In genomic region chr20:32110173-32110704, GRCh38 we compare ENCODE assay signal across 8 cellular contexts. TPM values are rescaled to one million over a fixed set of nuclear protein-coding genes. Genes with fewer than 3 reads are reported as not detected.
DNase-seq lines count a peak whose midpoint lies in the region; ATAC-seq and TF ChIP-seq lines count a peak whose summit lies in the region.

No MANE protein-coding gene starts in this region.

- CTCF ChIA-PET in SK-N-SH (lab: Yijun Ruan, JAX): interaction anchor here (1.1 to 5.0 kb wide), 2 partner anchors 18 to 264 kb away, joined by 4 to 20 read pairs; no protein-coding TSS in a partner anchor

- H3K4me3 ChIP-seq in SK-N-SH (ENCODE audit: low read depth in 2 of 2, low read length in 1 of 2) (peak overlapping the region; percentile 82 to 84), esophagus muscularis mucosa (peak overlapping the region; percentile 72 to 99 (median 88)), rectal smooth muscle tissue (ENCODE audit: low read length) (peak overlapping the region; percentile 74)

- TF ChIP-seq POLR2A in esophagus muscularis mucosa (IDR thresholded peaks at IDR 0.05; ENCODE audit: low read depth): no peak

- H3F3A ChIP-seq in SK-N-SH (replicated peaks; ENCODE audit: insufficient read depth): no peaks in the 10 kb centered on the region

- TF ChIP-seq EP300 in SK-N-SH (IDR thresholded peaks at IDR 0.05; ENCODE audit: borderline replicate concordance in 1 of 2, low read depth in 1 of 2, low read length in 1 of 2): no peak
- TF ChIP-seq EP300 in esophagus muscularis mucosa (IDR thresholded peaks at IDR 0.05): no peak

- H3K27ac ChIP-seq in SK-N-SH (ENCODE audit: low read depth in 2 of 2, low read length in 1 of 2) (peak overlapping the region; percentile 97 to 98; a peak in 3 of 4 replicates), esophagus muscularis mucosa (replicated peaks in 1 of 4) (peak overlapping the region; percentile 96 to 99 (median 97)), rectal smooth muscle tissue (ENCODE audit: low read depth, low read length) (peak overlapping the region; percentile 90)

- WGBS in SK-N-SH (ENCODE audit: low lambda C conversion rate): 2% methylated on average over 8 of the region's 8 CpGs
- 2% methylated on average over 8 of the region's 8 CpGs for WGBS in esophagus muscularis mucosa

- intact Hi-C loops in esophagus muscularis mucosa (cut with DNase I): no loop called here

- peaks cover 57% of the 10 kb centered on the region for H3K79me2 ChIP-seq in SK-N-SH (ENCODE audit: insufficient read depth)

- H3K9me2 ChIP-seq in SK-N-SH: no peaks in the 10 kb centered on the region

- ATAC-seq in SK-N-SH treated with all-trans-retinoic acid at 6 μM for 48 hours: no peak

- no peaks in the 10 kb centered on the region for H3K27me3 ChIP-seq in SK-N-SH (ENCODE audit: insufficient read depth)
- no peaks in the 10 kb centered on the region for H3K27me3 ChIP-seq in esophagus muscularis mucosa
- no peaks in the 10 kb centered on the region for H3K27me3 ChIP-seq in rectal smooth muscle tissue (ENCODE audit: control insufficient read depth, insufficient read depth, low read length)

- H3K9ac ChIP-seq in SK-N-SH (peak overlapping the region; percentile 99), rectal smooth muscle tissue (ENCODE audit: low read length) (peak overlapping the region; percentile 75)

- peak overlapping the region; percentile 89; the same call in 1 of the 2 replicates for H2AFZ ChIP-seq in SK-N-SH (ENCODE audit: low read depth)

- no peaks in the 10 kb centered on the region for H3K9me3 ChIP-seq in SK-N-SH
- H3K9me3 ChIP-seq in esophagus muscularis mucosa: no peaks in the 10 kb centered on the region

- POLR2A ChIA-PET in SK-N-SH (lab: Yijun Ruan, JAX): interaction anchor here (0.6 to 1.4 kb wide), 4 partner anchors 19 to 340 kb away, joined by 3 read pairs; no protein-coding TSS in a partner anchor

- no peak for TF ChIP-seq RAD21 in SK-N-SH (IDR thresholded peaks at IDR 0.05; ENCODE audit: low read length)

- TF ChIP-seq CTCF in SK-N-SH (IDR thresholded peaks at IDR 0.05) (no peak), esophagus muscularis mucosa (IDR thresholded peaks at IDR 0.05) (no peak), GM10266 (IDR thresholded peaks at IDR 0.05; ENCODE audit: control insufficient read depth, insufficient read depth, low read depth, missing control alignments) (no peak)

- peaks cover 0 to under 1% of the 10 kb centered on the region in 2 experiments for H3K36me3 ChIP-seq in SK-N-SH (replicated peaks in 1 of 2; ENCODE audit: control insufficient read depth in 1 of 2, insufficient read depth in 2 of 2, low read length in 1 of 2)
- H3K36me3 ChIP-seq in esophagus muscularis mucosa: peaks cover 0 to 3% (median 0%) of the 10 kb centered on the region in 4 donors
- H3K36me3 ChIP-seq in rectal smooth muscle tissue (ENCODE audit: control insufficient read depth, insufficient read depth, low read length): no peaks in the 10 kb centered on the region

- H3K4me1 ChIP-seq in SK-N-SH (ENCODE audit: control insufficient read depth in 1 of 2, insufficient read depth in 2 of 2, low read depth in 1 of 2, low read length in 1 of 2): peaks cover 5 to 20% of the 10 kb centered on the region in 2 experiments; a peak in 3 of 4 replicates
- H3K4me1 ChIP-seq in esophagus muscularis mucosa: peaks cover 24 to 53% (median 51%) of the 10 kb centered on the region in 4 donors
- H3K4me1 ChIP-seq in rectal smooth muscle tissue (ENCODE audit: control insufficient read depth, insufficient read depth, low read length): peaks cover 4% of the 10 kb centered on the region

- no peak for DNase-seq in SK-N-SH
- peak; percentile 57 for DNase-seq in RKO (ENCODE audit: low spot score)
- DNase-seq in esophagus muscularis mucosa (ENCODE audit: extremely low spot score): no peak
- no peak for DNase-seq in GM10266 (ENCODE audit: extremely low spot score)
- DNase-seq in NCI-H226: no peak
- no peak for DNase-seq in NOMO-1 (lab: John Stamatoyannopoulos, UW; ENCODE audit: unreplicated experiment in 2 of 2)

- H3K4me2 ChIP-seq in SK-N-SH: peak overlapping the region; percentile 91

- peaks cover 37% of the 10 kb centered on the region for H4K20me1 ChIP-seq in SK-N-SH (ENCODE audit: insufficient read depth)

TF ChIP-seq in SK-N-SH, 30 proteins besides CTCF, POLR2A, EP300 and RAD21:
- TF ChIP-seq MAX (IDR thresholded peaks at IDR 0.05; ENCODE audit: low read depth) (no peak), TEAD4 (IDR thresholded peaks at IDR 0.05; ENCODE audit: borderline replicate concordance, insufficient read depth) (no peak), GABPA (IDR thresholded peaks at IDR 0.05; ENCODE audit: low read depth) (no peak), YY1 (IDR thresholded peaks at IDR 0.05; ENCODE audit: low read depth) (no peak), RCOR1 (IDR thresholded peaks at IDR 0.05; ENCODE audit: low read length) (no peak), TAF1 (IDR thresholded peaks at IDR 0.05; ENCODE audit: borderline replicate concordance, low read depth, low read length) (no peak), USF1 (IDR thresholded peaks at IDR 0.05; ENCODE audit: borderline replicate concordance, low read depth) (no peak), GATA2 (CRISPR knock-in tag; IDR thresholded peaks at IDR 0.05) (no peak), RFX5 (IDR thresholded peaks at IDR 0.05; ENCODE audit: low read length) (no peak), ELF1 (IDR thresholded peaks at IDR 0.05) (no peak), IRF3 (IDR thresholded peaks at IDR 0.05; ENCODE audit: low read depth, low read length) (no peak)

TF ChIP-seq in SK-N-SH treated with all-trans-retinoic acid at 6 μM for 48 hours, 23 proteins besides CTCF, POLR2A, EP300 and RAD21 (continues in another document):
- TF ChIP-seq ZNF8 (CRISPR knock-in tag; IDR thresholded peaks at IDR 0.05): no peak
- no peak for TF ChIP-seq TCF4 (CRISPR knock-in tag; IDR thresholded peaks at IDR 0.05; ENCODE audit: borderline replicate concordance)
- TF ChIP-seq CSRNP3 (CRISPR knock-in tag; IDR thresholded peaks at IDR 0.05): no peak
- TF ChIP-seq ZC3H10 (CRISPR knock-in tag; IDR thresholded peaks at IDR 0.05): no peak
- TF ChIP-seq ZFP30 (CRISPR knock-in tag; IDR thresholded peaks at IDR 0.05): no peak
- TF ChIP-seq BACH2 (CRISPR knock-in tag; IDR thresholded peaks at IDR 0.05; ENCODE audit: borderline replicate concordance): no peak
- no peak for TF ChIP-seq GLIS3 (CRISPR knock-in tag; IDR thresholded peaks at IDR 0.05)
- TF ChIP-seq TSHZ2 (CRISPR knock-in tag; IDR thresholded peaks at IDR 0.05): no peak
- TF ChIP-seq ISL1 (CRISPR knock-in tag; IDR thresholded peaks at IDR 0.05): no peak
- no peak for TF ChIP-seq TOX (CRISPR knock-in tag; IDR thresholded peaks at IDR 0.05; ENCODE audit: borderline replicate concordance)
- no peak for TF ChIP-seq ARNTL (CRISPR knock-in tag; IDR thresholded peaks at IDR 0.05; ENCODE audit: borderline replicate concordance, low read depth)
- TF ChIP-seq PPARA (CRISPR knock-in tag; IDR thresholded peaks at IDR 0.05; ENCODE audit: borderline replicate concordance): no peak
- no peak for TF ChIP-seq ZNF70 (CRISPR knock-in tag; IDR thresholded peaks at IDR 0.05)
- no peak for TF ChIP-seq ESRRG (CRISPR knock-in tag; IDR thresholded peaks at IDR 0.05)
- TF ChIP-seq RARB (CRISPR knock-in tag; IDR thresholded peaks at IDR 0.05): no peak
- no peak for TF ChIP-seq SNAI2 (CRISPR knock-in tag; IDR thresholded peaks at IDR 0.05)
- no peak for TF ChIP-seq CSDC2 (CRISPR knock-in tag; IDR thresholded peaks at IDR 0.05)

RNA-seq across cellular contexts. Expression of gene TM9SF4, which starts 0.7 kb away (rescaled TPM):
- 61.0 and 67.8 TPM in 2 replicates for polyA plus RNA-seq in SK-N-SH (2012; rRNA removed)
- 40.5 and 43.7 TPM in 2 replicates for polyA plus RNA-seq in SK-N-SH (2012; cell fraction: cytosol; rRNA removed)
- polyA plus RNA-seq in SK-N-SH (2012; cell fraction: nucleus; rRNA removed): 69.3 and 83.9 TPM in 2 replicates
- total RNA-seq in esophagus muscularis mucosa: 10 to 100 TPM; 19.9 to 34.4 (median 25.2) TPM

RNA-seq across cellular contexts. Expression of gene HCK, which starts 58.2 kb away (rescaled TPM):
- polyA plus RNA-seq in SK-N-SH (2012; rRNA removed): not detected in 2 replicates
- polyA plus RNA-seq in SK-N-SH (2012; cell fraction: cytosol; rRNA removed): not detected in 2 replicates
- polyA plus RNA-seq in SK-N-SH (2012; cell fraction: nucleus; rRNA removed): not detected in 2 replicates
- 10 to 100 TPM in 2 of 4 donors, 1 to 10 TPM in 2; 7.8 to 36.6 (median 11.4) TPM for total RNA-seq in esophagus muscularis mucosa
